ENCODE assay signal across 3 cellular contexts in the genomic region with DNA sequence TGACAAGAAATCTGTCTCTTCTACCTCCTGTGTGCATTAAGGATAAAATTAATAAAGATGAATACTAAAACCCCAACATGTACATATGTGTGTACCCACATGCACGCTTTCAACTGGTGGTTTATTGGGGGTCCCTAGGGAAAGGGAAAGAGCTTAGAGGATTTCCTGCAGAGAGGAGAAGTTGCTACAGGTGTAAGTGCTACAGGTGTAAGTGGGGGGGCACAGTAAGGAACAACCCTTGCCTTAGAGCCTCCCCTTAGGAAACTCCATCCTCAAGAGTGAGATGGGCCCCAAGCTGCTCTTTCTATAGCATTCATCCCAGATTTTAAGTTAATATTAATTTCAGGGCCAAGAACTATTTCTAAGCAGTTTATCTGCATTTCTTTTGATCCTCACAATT.
"Had no signal": no experiment of that assay in that cellular context is flagged by ENCODE, and none has a peak within 500 bp of the region (broad histone marks: within the 10 kb centered on the region; RNA-seq: fewer than 3 reads in every experiment).

No MANE protein-coding gene starts in this region.

- DNase-seq: GDM1, GF-D8 had no signal

- H3K4me3 ChIP-seq: GM12878 had no signal
